In genomic region chr3:44104043-44104442, GRCh38 we compare ENCODE assay signal across 25 cellular contexts.
A peak's percentile ranks its signal among the peaks of the same experiment; 100 is the strongest.
DNase-seq lines count a peak whose midpoint lies in the region; ATAC-seq, FAIRE-seq and TF ChIP-seq lines count a peak whose summit lies in the region.
"Had no signal": no experiment of that assay in that cellular context is flagged by ENCODE, and none has a peak within 500 bp of the region (broad histone marks: within the 10 kb centered on the region; RNA-seq: fewer than 3 reads in every experiment).

No MANE protein-coding gene starts in this region.

- H3K9me3 ChIP-seq in astrocyte (ENCODE audit: insufficient read depth, low read depth, low read length) (no peaks in the 10 kb centered on the region), smooth muscle cell (replicated peaks; ENCODE audit: low read depth) (no peaks in the 10 kb centered on the region), heart left ventricle (no peaks in the 10 kb centered on the region)
- H3K9me3 ChIP-seq: Peyer's patch had no signal

- peak overlapping the region; percentile 3 for H3K27ac Mint-ChIP-seq in activated CD8-positive, alpha-beta memory T cell treated with anti-CD3 and anti-CD28 coated beads, Interleukin-2, amount 10 ng/mL, durations not matched to agents 7 days and 5 days
- H3K27ac Mint-ChIP-seq in astrocyte (ENCODE audit: unreplicated experiment), result peak overlapping the region; percentile 42

- H3K27ac ChIP-seq in astrocyte (ENCODE audit: low read depth, low read length), result no peak overlapping the region
- peak overlapping the region; percentile 39 for H3K27ac ChIP-seq in smooth muscle cell (ENCODE audit: low read depth)
- no peak overlapping the region for H3K27ac ChIP-seq in heart left ventricle
- H3K27ac ChIP-seq: C4-2B, HL-60, KMS-11, Peyer's patch had no signal

- H3F3A ChIP-seq in smooth muscle cell (ENCODE audit: low read depth), result no peaks in the 10 kb centered on the region

- no peak for ATAC-seq in activated CD8-positive, alpha-beta memory T cell treated with anti-CD3 and anti-CD28 coated beads, Interleukin-2, amount 10 ng/mL, durations not matched to agents 7 days and 5 days
- ATAC-seq in heart left ventricle, result no peak
- ATAC-seq: Right ventricle myocardium inferior had no signal

- no peak for DNase-seq in activated CD8-positive, alpha-beta memory T cell treated with anti-CD3 and anti-CD28 coated beads, Interleukin-2, amount 10 ng/mL, durations not matched to agents 7 days and 5 days
- no peak for DNase-seq in activated CD8-positive, alpha-beta memory T cell treated with anti-CD3 and anti-CD28 coated beads for 24 hours
- DNase-seq in astrocyte (ENCODE audit: low read depth) (no peak), fibroblast of mammary gland (ENCODE audit: low read depth) (peak; percentile 46), smooth muscle cell (lab: John Stamatoyannopoulos, UW; ENCODE audit: unreplicated experiment) (no peak), foreskin melanocyte (no peak), SW480 (ENCODE audit: low spot score) (no peak), heart left ventricle (no peak)
- DNase-seq: 8988T, AML-193, EL, GF-D8, GOT3, MV-4-11, NCI-H1105 treated with DMSO at 0.1 percent for 48 hours, NCI-H2029 treated with DMSO at 0.1 percent for 48 hours, NCI-H226, NCI-H524, NCI-H774, Peyer's patch had no signal

- H3K27me3 ChIP-seq in astrocyte (ENCODE audit: insufficient read depth, low read length) (no peaks in the 10 kb centered on the region), smooth muscle cell (ENCODE audit: low read depth) (peaks cover 4% of the 10 kb centered on the region), heart left ventricle (peaks cover 0 to 62% (median 16%) of the 10 kb centered on the region in 9 donors)
- H3K27me3 ChIP-seq: Peyer's patch had no signal

- H3K79me2 ChIP-seq in astrocyte (ENCODE audit: insufficient read depth, low read length), result no peaks in the 10 kb centered on the region
- no peaks in the 10 kb centered on the region for H3K79me2 ChIP-seq in smooth muscle cell (ENCODE audit: low read depth)

- H2AFZ ChIP-seq in astrocyte (ENCODE audit: low read depth, low read length), result no peak overlapping the region
- no peak overlapping the region for H2AFZ ChIP-seq in smooth muscle cell (ENCODE audit: low read depth)

- no peak overlapping the region for H3K4me2 ChIP-seq in astrocyte (ENCODE audit: low read length)
- H3K4me2 ChIP-seq in smooth muscle cell, result no peak overlapping the region
- H3K4me2 ChIP-seq: KMS-11 had no signal

- no peaks in the 10 kb centered on the region for H4K20me1 ChIP-seq in astrocyte (ENCODE audit: insufficient read depth, low read length)
- H4K20me1 ChIP-seq in smooth muscle cell (ENCODE audit: low read depth), result no peaks in the 10 kb centered on the region

- TF ChIP-seq CTCF in astrocyte (IDR thresholded peaks at IDR 0.05; ENCODE audit: insufficient read depth, low read depth, low read length), result no peak
- TF ChIP-seq CTCF in fibroblast of mammary gland (conservative IDR thresholded peaks at IDR 0.05; ENCODE audit: control insufficient read depth, insufficient read depth, low read depth, low read length), result no peak
- TF ChIP-seq CTCF in smooth muscle cell (IDR thresholded peaks at IDR 0.05; ENCODE audit: borderline replicate concordance, insufficient read depth, poor library complexity, severe bottlenecking), result no peak
- no peak for TF ChIP-seq CTCF in heart left ventricle (IDR thresholded peaks at IDR 0.05)

- H3K4me1 ChIP-seq in astrocyte (ENCODE audit: insufficient read depth, low read length), result peaks cover 10% of the 10 kb centered on the region
- peaks cover 15% of the 10 kb centered on the region for H3K4me1 ChIP-seq in smooth muscle cell (ENCODE audit: low read depth)
- H3K4me1 ChIP-seq in heart left ventricle, result no peaks in the 10 kb centered on the region
- H3K4me1 ChIP-seq: Peyer's patch had no signal

- WGBS in smooth muscle cell (ENCODE audit: low lambda C conversion rate), result 55% methylated on average over 2 of the region's 2 CpGs
- WGBS in heart left ventricle, 4 donors, result 67 to 73% (median 71%) methylated on average over 2 of the region's 2 CpGs

- CTCF ChIA-PET in activated CD8-positive, alpha-beta memory T cell treated with anti-CD3 and anti-CD28 coated beads, Interleukin-2, amount 10 ng/mL, durations not matched to agents 7 days and 5 days (lab: Charles Lee), result no interaction called here

- FAIRE-seq in astrocyte (lab: Jason Lieb, UNC), result no peak
- FAIRE-seq: D721Med had no signal

- H3K9me3 Mint-ChIP-seq in activated CD8-positive, alpha-beta memory T cell treated with anti-CD3 and anti-CD28 coated beads, Interleukin-2, amount 10 ng/mL, durations not matched to agents 7 days and 5 days (ENCODE audit: low read depth), result no peaks in the 10 kb centered on the region
- H3K9me3 Mint-ChIP-seq in astrocyte (ENCODE audit: unreplicated experiment), result no peaks in the 10 kb centered on the region

- H3K9ac ChIP-seq in astrocyte (ENCODE audit: low read length) (no peak overlapping the region), smooth muscle cell (ENCODE audit: low read depth) (no peak overlapping the region)
- H3K9ac ChIP-seq: KMS-11 had no signal

- H3K36me3 Mint-ChIP-seq in activated CD8-positive, alpha-beta memory T cell treated with anti-CD3 and anti-CD28 coated beads, Interleukin-2, amount 10 ng/mL, durations not matched to agents 7 days and 5 days, result peaks cover 2% of the 10 kb centered on the region
- H3K36me3 Mint-ChIP-seq in astrocyte (ENCODE audit: low read depth, unreplicated experiment), result peaks cover 8% of the 10 kb centered on the region

- intact Hi-C loops in heart left ventricle (cut with DNase I), result no loop called here

- no peaks in the 10 kb centered on the region for H3K36me3 ChIP-seq in astrocyte (ENCODE audit: insufficient read depth, low read length)
- H3K36me3 ChIP-seq in smooth muscle cell (ENCODE audit: low read depth), result no peaks in the 10 kb centered on the region
- no peaks in the 10 kb centered on the region for H3K36me3 ChIP-seq in heart left ventricle
- H3K36me3 ChIP-seq: Peyer's patch had no signal

- H3K4me3 Mint-ChIP-seq in activated CD8-positive, alpha-beta memory T cell treated with anti-CD3 and anti-CD28 coated beads, Interleukin-2, amount 10 ng/mL, durations not matched to agents 7 days and 5 days, result no peak overlapping the region
- H3K4me3 Mint-ChIP-seq in astrocyte (ENCODE audit: unreplicated experiment), result peak overlapping the region; percentile 42

- no peak overlapping the region for H3K4me3 ChIP-seq in astrocyte (ENCODE audit: insufficient read depth, low read depth, low read length)
- no peak overlapping the region for H3K4me3 ChIP-seq in fibroblast of mammary gland (ENCODE audit: control insufficient read depth, low read depth, low read length)
- no peak overlapping the region for H3K4me3 ChIP-seq in smooth muscle cell
- no peak overlapping the region for H3K4me3 ChIP-seq in heart left ventricle
- H3K4me3 ChIP-seq: Peyer's patch had no signal

- H3K4me1 Mint-ChIP-seq in activated CD8-positive, alpha-beta memory T cell treated with anti-CD3 and anti-CD28 coated beads, Interleukin-2, amount 10 ng/mL, durations not matched to agents 7 days and 5 days, result peaks cover 23% of the 10 kb centered on the region
- peaks cover 46% of the 10 kb centered on the region for H3K4me1 Mint-ChIP-seq in astrocyte (ENCODE audit: low read depth, unreplicated experiment)

- H3K27me3 Mint-ChIP-seq in activated CD8-positive, alpha-beta memory T cell treated with anti-CD3 and anti-CD28 coated beads, Interleukin-2, amount 10 ng/mL, durations not matched to agents 7 days and 5 days, result peaks cover 54% of the 10 kb centered on the region
- H3K27me3 Mint-ChIP-seq in astrocyte (ENCODE audit: low read depth, unreplicated experiment), result no peaks in the 10 kb centered on the region

- no peak for TF ChIP-seq POLR2A in heart left ventricle (IDR thresholded peaks at IDR 0.05)
